8 cellular contexts compared by ENCODE assay signal in genomic region chr6:34248198-34248726, GRCh38. TPM values are rescaled to one million over a fixed set of nuclear protein-coding genes. Genes with fewer than 3 reads are reported as not detected.
A peak's percentile ranks its signal among the peaks of the same experiment; 100 is the strongest.
DNase-seq lines count a peak whose midpoint lies in the region; ATAC-seq and TF ChIP-seq lines count a peak whose summit lies in the region.

No MANE protein-coding gene starts in this region.

- peak; percentile 24 for ATAC-seq in HG02943 (IDR thresholded peaks at IDR 0.05; ENCODE audit: low read depth, unreplicated experiment)
- ATAC-seq in HG03280 (IDR thresholded peaks at IDR 0.05; ENCODE audit: unreplicated experiment), result no peak

- H3K4me1 ChIP-seq in breast epithelium, result peaks cover 5 to 15% of the 10 kb centered on the region in 2 donors

- DNase-seq in stimulated activated CD4-positive, alpha-beta T cell treated with anti-CD3 and anti-CD28 coated beads, Interleukin-15, amount 100 ng/mL, for 24 hours, result peak; percentile 69
- DNase-seq in stimulated activated CD4-positive, alpha-beta T cell treated with anti-CD3 and anti-CD28 coated beads, Interleukin-12 subunit alpha, Interleukin-12 subunit beta, amount 100 ng/mL, for 4 hours, result no peak
- DNase-seq in SK-N-MC (ENCODE audit: low read depth, low spot score) (no peak), breast epithelium (ENCODE audit: low spot score in 2 of 2) (peak in 1 of 2 donors; percentile 76), iris pigment epithelial cell (ENCODE audit: low read depth) (peak; percentile 43)
- peak; percentile 45 for DNase-seq in stimulated activated CD4-positive, alpha-beta T cell treated with anti-CD3 and anti-CD28 coated beads, Interleukin-1b, Interleukin-23, amount 100 ng/mL, for 48 hours

- intact Hi-C loops in breast epithelium (cut with DNase I; ENCODE audit: low total_unique reads), result no loop called here

- H3K27ac ChIP-seq in SK-N-MC (no peak overlapping the region), breast epithelium (peak overlapping the region; percentile 90 to 92)

- peaks cover 14% of the 10 kb centered on the region; the same call in 1 of the 2 replicates for H3K36me3 ChIP-seq in SK-N-MC (ENCODE audit: insufficient read depth, low read length)
- H3K36me3 ChIP-seq in breast epithelium, result no peaks in the 10 kb centered on the region

- no peak for TF ChIP-seq CTCF in breast epithelium (IDR thresholded peaks at IDR 0.05)

- no peaks in the 10 kb centered on the region for H3K27me3 ChIP-seq in breast epithelium

- TF ChIP-seq POLR2A in breast epithelium (IDR thresholded peaks at IDR 0.05), result no peak

- peak overlapping the region; percentile 81 for H3K4me3 ChIP-seq in SK-N-MC
- H3K4me3 ChIP-seq in breast epithelium, result peak overlapping the region; percentile 71 to 83 (median 71)

- H3K9me3 ChIP-seq in SK-N-MC (ENCODE audit: low read depth, low read length), result no peaks in the 10 kb centered on the region
- H3K9me3 ChIP-seq in breast epithelium, result no peaks in the 10 kb centered on the region

- peak overlapping the region; percentile 71 for H3K9ac ChIP-seq in SK-N-MC (ENCODE audit: insufficient read length)

RNA-seq across cellular contexts. Expression of gene SMIM29, which starts 0.5 kb away (rescaled TPM):
- total RNA-seq in breast epithelium, result 10 to 100 TPM; 22.0 to 25.3 (median 22.8) TPM

RNA-seq across cellular contexts. Expression of gene HMGA1, which starts 11.6 kb away (rescaled TPM):
- 10 to 100 TPM; 10.9 to 20.9 (median 12.8) TPM for total RNA-seq in breast epithelium

Comparison
In these comparisons a context has a peak if more than half of its experiments do, and no peak if none do; other contexts are left out.
1. DNase-seq: peak in stimulated activated CD4-positive, alpha-beta T cell treated with anti-CD3 and anti-CD28 coated beads, Interleukin-15, amount 100 ng/mL, for 24 hours (single experiment), iris pigment epithelial cell (single experiment) and stimulated activated CD4-positive, alpha-beta T cell treated with anti-CD3 and anti-CD28 coated beads, Interleukin-1b, Interleukin-23, amount 100 ng/mL, for 48 hours (single experiment); none in stimulated activated CD4-positive, alpha-beta T cell treated with anti-CD3 and anti-CD28 coated beads, Interleukin-12 subunit alpha, Interleukin-12 subunit beta, amount 100 ng/mL, for 4 hours (single experiment) and SK-N-MC (single experiment).